ENCODE assay signal across 1 cellular context in the genomic region with DNA sequence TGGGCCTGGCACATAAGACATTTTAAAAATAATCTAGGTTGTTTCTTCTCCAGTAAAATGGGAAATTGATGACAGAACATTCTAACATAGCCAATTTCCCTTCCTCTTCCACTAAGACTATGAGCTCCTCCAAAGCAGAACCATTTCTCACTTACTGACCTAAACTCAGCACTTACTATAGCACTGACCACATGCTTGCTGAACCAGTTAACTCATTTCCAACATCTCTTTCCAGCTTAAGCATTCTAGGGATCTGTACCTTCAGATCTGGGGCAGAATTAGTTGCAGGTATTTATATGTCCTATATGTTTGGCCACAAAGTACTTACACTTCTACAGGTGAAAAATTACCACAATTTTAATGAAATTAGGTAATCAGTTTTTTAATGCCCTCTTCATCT.
TF ChIP-seq lines count a peak whose summit lies in the region.

No MANE protein-coding gene starts in this region.

TF ChIP-seq in H1, 55 proteins besides CTCF, POLR2A, EP300 and RAD21:
- TF ChIP-seq HDAC6 (IDR thresholded peaks at IDR 0.05; ENCODE audit: low read depth, low read length) = no peak
- TF ChIP-seq, protein P1, sequence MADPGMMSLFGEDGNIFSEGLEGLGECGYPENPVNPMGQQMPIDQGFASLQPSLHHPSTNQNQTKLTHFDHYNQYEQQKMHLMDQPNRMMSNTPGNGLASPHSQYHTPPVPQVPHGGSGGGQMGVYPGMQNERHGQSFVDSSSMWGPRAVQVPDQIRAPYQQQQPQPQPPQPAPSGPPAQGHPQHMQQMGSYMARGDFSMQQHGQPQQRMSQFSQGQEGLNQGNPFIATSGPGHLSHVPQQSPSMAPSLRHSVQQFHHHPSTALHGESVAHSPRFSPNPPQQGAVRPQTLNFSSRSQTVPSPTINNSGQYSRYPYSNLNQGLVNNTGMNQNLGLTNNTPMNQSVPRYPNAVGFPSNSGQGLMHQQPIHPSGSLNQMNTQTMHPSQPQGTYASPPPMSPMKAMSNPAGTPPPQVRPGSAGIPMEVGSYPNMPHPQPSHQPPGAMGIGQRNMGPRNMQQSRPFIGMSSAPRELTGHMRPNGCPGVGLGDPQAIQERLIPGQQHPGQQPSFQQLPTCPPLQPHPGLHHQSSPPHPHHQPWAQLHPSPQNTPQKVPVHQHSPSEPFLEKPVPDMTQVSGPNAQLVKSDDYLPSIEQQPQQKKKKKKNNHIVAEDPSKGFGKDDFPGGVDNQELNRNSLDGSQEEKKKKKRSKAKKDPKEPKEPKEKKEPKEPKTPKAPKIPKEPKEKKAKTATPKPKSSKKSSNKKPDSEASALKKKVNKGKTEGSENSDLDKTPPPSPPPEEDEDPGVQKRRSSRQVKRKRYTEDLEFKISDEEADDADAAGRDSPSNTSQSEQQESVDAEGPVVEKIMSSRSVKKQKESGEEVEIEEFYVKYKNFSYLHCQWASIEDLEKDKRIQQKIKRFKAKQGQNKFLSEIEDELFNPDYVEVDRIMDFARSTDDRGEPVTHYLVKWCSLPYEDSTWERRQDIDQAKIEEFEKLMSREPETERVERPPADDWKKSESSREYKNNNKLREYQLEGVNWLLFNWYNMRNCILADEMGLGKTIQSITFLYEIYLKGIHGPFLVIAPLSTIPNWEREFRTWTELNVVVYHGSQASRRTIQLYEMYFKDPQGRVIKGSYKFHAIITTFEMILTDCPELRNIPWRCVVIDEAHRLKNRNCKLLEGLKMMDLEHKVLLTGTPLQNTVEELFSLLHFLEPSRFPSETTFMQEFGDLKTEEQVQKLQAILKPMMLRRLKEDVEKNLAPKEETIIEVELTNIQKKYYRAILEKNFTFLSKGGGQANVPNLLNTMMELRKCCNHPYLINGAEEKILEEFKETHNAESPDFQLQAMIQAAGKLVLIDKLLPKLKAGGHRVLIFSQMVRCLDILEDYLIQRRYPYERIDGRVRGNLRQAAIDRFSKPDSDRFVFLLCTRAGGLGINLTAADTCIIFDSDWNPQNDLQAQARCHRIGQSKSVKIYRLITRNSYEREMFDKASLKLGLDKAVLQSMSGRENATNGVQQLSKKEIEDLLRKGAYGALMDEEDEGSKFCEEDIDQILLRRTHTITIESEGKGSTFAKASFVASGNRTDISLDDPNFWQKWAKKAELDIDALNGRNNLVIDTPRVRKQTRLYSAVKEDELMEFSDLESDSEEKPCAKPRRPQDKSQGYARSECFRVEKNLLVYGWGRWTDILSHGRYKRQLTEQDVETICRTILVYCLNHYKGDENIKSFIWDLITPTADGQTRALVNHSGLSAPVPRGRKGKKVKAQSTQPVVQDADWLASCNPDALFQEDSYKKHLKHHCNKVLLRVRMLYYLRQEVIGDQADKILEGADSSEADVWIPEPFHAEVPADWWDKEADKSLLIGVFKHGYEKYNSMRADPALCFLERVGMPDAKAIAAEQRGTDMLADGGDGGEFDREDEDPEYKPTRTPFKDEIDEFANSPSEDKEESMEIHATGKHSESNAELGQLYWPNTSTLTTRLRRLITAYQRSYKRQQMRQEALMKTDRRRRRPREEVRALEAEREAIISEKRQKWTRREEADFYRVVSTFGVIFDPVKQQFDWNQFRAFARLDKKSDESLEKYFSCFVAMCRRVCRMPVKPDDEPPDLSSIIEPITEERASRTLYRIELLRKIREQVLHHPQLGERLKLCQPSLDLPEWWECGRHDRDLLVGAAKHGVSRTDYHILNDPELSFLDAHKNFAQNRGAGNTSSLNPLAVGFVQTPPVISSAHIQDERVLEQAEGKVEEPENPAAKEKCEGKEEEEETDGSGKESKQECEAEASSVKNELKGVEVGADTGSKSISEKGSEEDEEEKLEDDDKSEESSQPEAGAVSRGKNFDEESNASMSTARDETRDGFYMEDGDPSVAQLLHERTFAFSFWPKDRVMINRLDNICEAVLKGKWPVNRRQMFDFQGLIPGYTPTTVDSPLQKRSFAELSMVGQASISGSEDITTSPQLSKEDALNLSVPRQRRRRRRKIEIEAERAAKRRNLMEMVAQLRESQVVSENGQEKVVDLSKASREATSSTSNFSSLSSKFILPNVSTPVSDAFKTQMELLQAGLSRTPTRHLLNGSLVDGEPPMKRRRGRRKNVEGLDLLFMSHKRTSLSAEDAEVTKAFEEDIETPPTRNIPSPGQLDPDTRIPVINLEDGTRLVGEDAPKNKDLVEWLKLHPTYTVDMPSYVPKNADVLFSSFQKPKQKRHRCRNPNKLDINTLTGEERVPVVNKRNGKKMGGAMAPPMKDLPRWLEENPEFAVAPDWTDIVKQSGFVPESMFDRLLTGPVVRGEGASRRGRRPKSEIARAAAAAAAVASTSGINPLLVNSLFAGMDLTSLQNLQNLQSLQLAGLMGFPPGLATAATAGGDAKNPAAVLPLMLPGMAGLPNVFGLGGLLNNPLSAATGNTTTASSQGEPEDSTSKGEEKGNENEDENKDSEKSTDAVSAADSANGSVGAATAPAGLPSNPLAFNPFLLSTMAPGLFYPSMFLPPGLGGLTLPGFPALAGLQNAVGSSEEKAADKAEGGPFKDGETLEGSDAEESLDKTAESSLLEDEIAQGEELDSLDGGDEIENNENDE (IDR thresholded peaks at IDR 0.05; ENCODE audit: insufficient replicate concordance, low read length) = no peak
- no peak for TF ChIP-seq TCF12 (IDR thresholded peaks at IDR 0.05; ENCODE audit: low read depth, low read length)
- TF ChIP-seq CHD2 (IDR thresholded peaks at IDR 0.05; ENCODE audit: low read length) = no peak
- TF ChIP-seq SP4 (IDR thresholded peaks at IDR 0.05; ENCODE audit: low read length) = no peak
- no peak for TF ChIP-seq CEBPB (IDR thresholded peaks at IDR 0.05; ENCODE audit: low read depth, low read length)
- TF ChIP-seq SIRT6 (IDR thresholded peaks at IDR 0.05; ENCODE audit: low read length) = no peak
- no peak for TF ChIP-seq KDM1A (IDR thresholded peaks at IDR 0.05; ENCODE audit: borderline replicate concordance, low read length)
- no peak for TF ChIP-seq JUN (IDR thresholded peaks at IDR 0.05; ENCODE audit: low read depth, low read length)
- no peak for TF ChIP-seq TBP (IDR thresholded peaks at IDR 0.05; ENCODE audit: low read depth, low read length)
- TF ChIP-seq TAF7 (optimal IDR thresholded peaks at IDR 0.05; ENCODE audit: borderline replicate concordance, low read depth, low read length) = no peak
TF ChIP-seq in H1: peak in this region for 0.
